ENCODE assay signal across 8 cellular contexts in genomic region chr17:63621229-63621683, GRCh38. TPM values are rescaled to one million over a fixed set of nuclear protein-coding genes. Genes with fewer than 3 reads are reported as not detected.
A peak's percentile ranks its signal among the peaks of the same experiment; 100 is the strongest.
DNase-seq lines count a peak whose midpoint lies in the region; ATAC-seq, FAIRE-seq and TF ChIP-seq lines count a peak whose summit lies in the region.

No MANE protein-coding gene starts in this region.

- TF ChIP-seq CTCF in 22Rv1 (IDR thresholded peaks at IDR 0.05) = no peak
- TF ChIP-seq CTCF in D721Med (IDR thresholded peaks at IDR 0.05; ENCODE audit: insufficient read depth, missing control alignments) = no peak

- 8% methylated on average over 8 of the region's 10 CpGs for WGBS in HUES64

- H3K9ac ChIP-seq in HUES64 (ENCODE audit: low read depth, low read length) = peak overlapping the region; percentile 61

- no peaks in the 10 kb centered on the region for H3K36me3 ChIP-seq in HUES64 (ENCODE audit: insufficient read depth, low read length)

- FAIRE-seq in D721Med (lab: Jason Lieb, UNC) = no peak

- H3K4me3 ChIP-seq in HUES64 (ENCODE audit: low read length) (peak overlapping the region; percentile 88), mononuclear cell (ENCODE audit: low read length) (peak overlapping the region; percentile 64)

- H3K27ac ChIP-seq in 22Rv1 (peak overlapping the region; percentile 80), HUES64 (ENCODE audit: low read depth, low read length) (peak overlapping the region; percentile 85), caudate nucleus (ENCODE audit: low read depth, low read length) (peak overlapping the region; percentile 81)

- H3K4me1 ChIP-seq in HUES64 (ENCODE audit: insufficient read depth, low read length) (peaks cover 11% of the 10 kb centered on the region), mononuclear cell (ENCODE audit: insufficient read depth, low read length) (peaks cover 29% of the 10 kb centered on the region)

- DNase-seq in caudate nucleus (lab: John Stamatoyannopoulos, UW) (peak in 2 of 61 donors; percentile 50 to 62), AML-193 (lab: John Stamatoyannopoulos, UW) (no peak), D721Med (ENCODE audit: insufficient read length, low spot score) (no peak)

- no peaks in the 10 kb centered on the region for H3K9me3 ChIP-seq in HUES64 (ENCODE audit: insufficient read depth, low read depth, low read length)
- H3K9me3 ChIP-seq in mononuclear cell (ENCODE audit: low read depth, low read length) = no peaks in the 10 kb centered on the region

- ATAC-seq in GM18907 (IDR thresholded peaks at IDR 0.05; ENCODE audit: unreplicated experiment) (no peak), HG03457 (IDR thresholded peaks at IDR 0.05; ENCODE audit: unreplicated experiment) (no peak)

- no peaks in the 10 kb centered on the region for H3K27me3 ChIP-seq in HUES64 (ENCODE audit: insufficient read depth, low read length)
- no peaks in the 10 kb centered on the region for H3K27me3 ChIP-seq in mononuclear cell (ENCODE audit: insufficient read depth, low read length)

RNA-seq across cellular contexts. Expression of gene MAP3K3, which starts 1.0 kb away (rescaled TPM):
- polyA plus RNA-seq in HUES64 (2013, experiment 1 of 2) = 15.4 TPM
- 16.2 TPM for polyA plus RNA-seq in HUES64 (2013, experiment 2 of 2)
- total RNA-seq in mononuclear cell = 120 TPM

RNA-seq across cellular contexts. Expression of gene TACO1, which starts 20.6 kb away (rescaled TPM):
- polyA plus RNA-seq in HUES64 (2013, experiment 1 of 2) = 21.4 TPM
- polyA plus RNA-seq in HUES64 (2013, experiment 2 of 2) = 20.5 TPM
- 15.3 TPM for total RNA-seq in mononuclear cell
